ENCODE assay signal across 12 cellular contexts in genomic region chr18:9987931-9988330, GRCh38.
DNase-seq lines count a peak whose midpoint lies in the region; ATAC-seq, FAIRE-seq and TF ChIP-seq lines count a peak whose summit lies in the region.
"Had no signal": no experiment of that assay in that cellular context is flagged by ENCODE, and none has a peak within 500 bp of the region (broad histone marks: within the 10 kb centered on the region; RNA-seq: fewer than 3 reads in every experiment).

No MANE protein-coding gene starts in this region.

- peak; percentile 38 for ATAC-seq in left ventricle myocardium superior
- ATAC-seq in pancreas: peak; percentile 74 to 91 (median 85)
- ATAC-seq in natural killer cell: no peak
- ATAC-seq in HG02610 (IDR thresholded peaks at IDR 0.05; ENCODE audit: unreplicated experiment): no peak
- no peak for ATAC-seq in activated CD8-positive, alpha-beta memory T cell treated with anti-CD3 and anti-CD28 coated beads, Interleukin-2, amount 10 ng/mL, durations not matched to agents 7 days and 5 days
- ATAC-seq: stimulated activated naive B cell treated with anti-CD40 and anti-IgM and Interleukin-4, amounts not matched to agents 10 μg/mL and 1 μg/mL and 100 μg/mL, for 72 hours had no signal

- intact Hi-C loops in left ventricle myocardium superior (cut with micrococcal nuclease): no loop called here
- intact Hi-C loops in pancreas (cut with DNase I): no loop called here
- intact Hi-C loops in natural killer cell (cut with micrococcal nuclease): no loop called here

- H3K4me3 Mint-ChIP-seq in natural killer cell: no peak overlapping the region
- no peak overlapping the region for H3K4me3 Mint-ChIP-seq in activated CD8-positive, alpha-beta memory T cell treated with anti-CD3 and anti-CD28 coated beads, Interleukin-2, amount 10 ng/mL, durations not matched to agents 7 days and 5 days
- H3K4me3 Mint-ChIP-seq: stimulated activated naive B cell treated with anti-CD40 and anti-IgM and Interleukin-4, amounts not matched to agents 10 μg/mL and 1 μg/mL and 100 μg/mL, for 72 hours had no signal

- peaks cover 14 to 22% of the 10 kb centered on the region in 2 donors for H3K27me3 Mint-ChIP-seq in natural killer cell (ENCODE audit: low read depth in 2 of 2)
- peaks cover 7% of the 10 kb centered on the region for H3K27me3 Mint-ChIP-seq in activated CD8-positive, alpha-beta memory T cell treated with anti-CD3 and anti-CD28 coated beads, Interleukin-2, amount 10 ng/mL, durations not matched to agents 7 days and 5 days

- H3K27ac ChIP-seq in pancreas: peak overlapping the region in 3 of 4 donors; percentile 13 to 51 (median 33)
- H3K27ac ChIP-seq: colonic mucosa had no signal

- H3K4me3 ChIP-seq in H7 (ENCODE audit: insufficient read depth, low read depth, low read length): no peak overlapping the region
- no peak overlapping the region for H3K4me3 ChIP-seq in pancreas
- H3K4me3 ChIP-seq: colonic mucosa had no signal

- TF ChIP-seq CTCF in pancreas (IDR thresholded peaks at IDR 0.05) (no peak), natural killer cell (IDR thresholded peaks at IDR 0.05) (no peak)

- H3K9me3 Mint-ChIP-seq in natural killer cell: no peaks in the 10 kb centered on the region
- no peaks in the 10 kb centered on the region for H3K9me3 Mint-ChIP-seq in activated CD8-positive, alpha-beta memory T cell treated with anti-CD3 and anti-CD28 coated beads, Interleukin-2, amount 10 ng/mL, durations not matched to agents 7 days and 5 days (ENCODE audit: low read depth)
- H3K9me3 Mint-ChIP-seq: stimulated activated naive B cell treated with anti-CD40 and anti-IgM and Interleukin-4, amounts not matched to agents 10 μg/mL and 1 μg/mL and 100 μg/mL, for 72 hours had no signal

- 26 to 36% methylated on average over 12 of the region's 12 CpGs for WGBS in pancreas, 2 donors

- CTCF ChIA-PET in activated CD8-positive, alpha-beta memory T cell treated with anti-CD3 and anti-CD28 coated beads, Interleukin-2, amount 10 ng/mL, durations not matched to agents 7 days and 5 days (lab: Charles Lee): no interaction called here

- peaks cover 0 to 11% (median 9%) of the 10 kb centered on the region in 3 donors for H3K4me1 ChIP-seq in pancreas
- H3K4me1 ChIP-seq: colonic mucosa had no signal

- H3K36me3 ChIP-seq in H7 (replicated peaks; ENCODE audit: control insufficient read depth, insufficient read depth, low read length) (no peaks in the 10 kb centered on the region), pancreas (no peaks in the 10 kb centered on the region)
- H3K36me3 ChIP-seq: colonic mucosa had no signal

- FAIRE-seq in pancreas (lab: Jason Lieb, UNC): no peak

- no peaks in the 10 kb centered on the region for H3K4me1 Mint-ChIP-seq in natural killer cell
- no peaks in the 10 kb centered on the region for H3K4me1 Mint-ChIP-seq in activated CD8-positive, alpha-beta memory T cell treated with anti-CD3 and anti-CD28 coated beads, Interleukin-2, amount 10 ng/mL, durations not matched to agents 7 days and 5 days

- H3K27ac Mint-ChIP-seq in natural killer cell: no peak overlapping the region
- H3K27ac Mint-ChIP-seq in activated CD8-positive, alpha-beta memory T cell treated with anti-CD3 and anti-CD28 coated beads, Interleukin-2, amount 10 ng/mL, durations not matched to agents 7 days and 5 days: no peak overlapping the region
- H3K27ac Mint-ChIP-seq: stimulated activated naive B cell treated with anti-CD40 and anti-IgM and Interleukin-4, amounts not matched to agents 10 μg/mL and 1 μg/mL and 100 μg/mL, for 72 hours had no signal

- DNase-seq in H7 (peak; percentile 40), NCI-H526 treated with DMSO at 0.1 percent for 48 hours (lab: John Stamatoyannopoulos, UW) (peak; percentile 6), left ventricle myocardium superior (no peak), pancreas (peak in 5 of 6 donors; percentile 36 to 68 (median 59)), natural killer cell (no peak), NCI-H82 treated with DMSO at 0.1 percent for 48 hours (lab: John Stamatoyannopoulos, UW; ENCODE audit: unreplicated experiment) (no peak)
- DNase-seq in activated CD8-positive, alpha-beta memory T cell treated with anti-CD3 and anti-CD28 coated beads, Interleukin-2, amount 10 ng/mL, durations not matched to agents 7 days and 5 days: no peak
- DNase-seq: activated CD4-positive, CD25-positive, alpha-beta regulatory T cell; colonic mucosa; retina; stimulated activated naive B cell treated with anti-CD40 and anti-IgM and Interleukin-4, amounts not matched to agents 10 μg/mL and 1 μg/mL and 100 μg/mL, for 72 hours had no signal

- H3K27me3 ChIP-seq in H7 (ENCODE audit: control insufficient read depth, insufficient read depth, low read length) (no peaks in the 10 kb centered on the region), pancreas (no peaks in the 10 kb centered on the region)
- H3K27me3 ChIP-seq: colonic mucosa had no signal

- H3K36me3 Mint-ChIP-seq in natural killer cell: no peaks in the 10 kb centered on the region
- H3K36me3 Mint-ChIP-seq in activated CD8-positive, alpha-beta memory T cell treated with anti-CD3 and anti-CD28 coated beads, Interleukin-2, amount 10 ng/mL, durations not matched to agents 7 days and 5 days: no peaks in the 10 kb centered on the region
- H3K36me3 Mint-ChIP-seq: stimulated activated naive B cell treated with anti-CD40 and anti-IgM and Interleukin-4, amounts not matched to agents 10 μg/mL and 1 μg/mL and 100 μg/mL, for 72 hours had no signal

- no peaks in the 10 kb centered on the region for H3K9me3 ChIP-seq in pancreas
- H3K9me3 ChIP-seq: colonic mucosa had no signal

Comparison
In these comparisons a context has a peak if more than half of its experiments do, and no peak if none do; other contexts are left out.
1. DNase-seq: peak in H7 (single experiment), NCI-H526 treated with DMSO at 0.1 percent for 48 hours (single experiment) and pancreas (5 of 6); none in left ventricle myocardium superior (single experiment), natural killer cell (single experiment), NCI-H82 treated with DMSO at 0.1 percent for 48 hours (single experiment) and activated CD8-positive, alpha-beta memory T cell treated with anti-CD3 and anti-CD28 coated beads, Interleukin-2, amount 10 ng/mL, durations not matched to agents 7 days and 5 days (single experiment).
2. ATAC-seq: peak in left ventricle myocardium superior (single experiment) and pancreas (4 of 4); none in natural killer cell (0 of 3), HG02610 (single experiment) and activated CD8-positive, alpha-beta memory T cell treated with anti-CD3 and anti-CD28 coated beads, Interleukin-2, amount 10 ng/mL, durations not matched to agents 7 days and 5 days (single experiment).